12 cellular contexts compared by ENCODE assay signal in the genomic region with DNA sequence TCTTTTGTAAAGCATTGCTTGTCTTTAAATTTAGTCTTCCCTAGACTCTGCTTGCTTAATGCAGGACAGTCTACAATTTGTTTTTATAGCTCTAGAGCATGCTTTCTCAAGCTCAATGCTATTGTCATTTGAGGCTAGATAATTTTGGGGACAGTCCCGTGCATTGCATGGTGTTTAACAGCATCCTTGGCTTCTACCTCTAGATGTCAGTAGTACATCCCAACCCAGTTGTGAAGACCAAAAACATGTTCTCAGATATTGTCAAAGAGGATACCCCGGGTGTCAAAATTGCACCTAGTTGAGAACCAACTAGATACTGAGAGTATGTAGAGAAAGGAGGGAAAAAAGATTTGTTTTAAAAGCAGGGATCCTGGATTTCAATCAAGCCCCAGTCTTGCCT.
DNase-seq lines count a peak whose midpoint lies in the region; ATAC-seq, FAIRE-seq and TF ChIP-seq lines count a peak whose summit lies in the region.
"Had no signal": no experiment of that assay in that cellular context is flagged by ENCODE, and none has a peak within 500 bp of the region (broad histone marks: within the 10 kb centered on the region; RNA-seq: fewer than 3 reads in every experiment).

No MANE protein-coding gene starts in this region.

- H3K4me2 ChIP-seq in GM23338: no peak overlapping the region

- no peaks in the 10 kb centered on the region for H3K79me2 ChIP-seq in GM23338 (replicated peaks; ENCODE audit: insufficient read depth)

- H3K9me3 ChIP-seq in Panc1 (ENCODE audit: control insufficient read depth, insufficient read depth, low read depth, low read length): no peaks in the 10 kb centered on the region

- H3K27ac Mint-ChIP-seq in GM23338 (no peak overlapping the region), immature natural killer cell (no peak overlapping the region)
- no peak overlapping the region for H3K27ac Mint-ChIP-seq in stimulated activated naive CD8-positive, alpha-beta T cell treated with anti-CD3 and anti-CD28 coated beads, Interleukin-15, amount 100 ng/mL, for 72 hours
- H3K27ac Mint-ChIP-seq: dendritic cell treated with granulocyte-macrophage colony-stimulating factor and Interleukin-4, amounts not matched to agents 40 ng/mL and 50 ng/mL, for 4 days had no signal

- no peaks in the 10 kb centered on the region for H4K20me1 ChIP-seq in GM23338 (replicated peaks; ENCODE audit: insufficient read depth)

- H3K9me3 Mint-ChIP-seq in GM23338: no peaks in the 10 kb centered on the region
- peaks cover 0 to 2% of the 10 kb centered on the region in 2 donors for H3K9me3 Mint-ChIP-seq in stimulated activated naive CD8-positive, alpha-beta T cell treated with anti-CD3 and anti-CD28 coated beads, Interleukin-15, amount 100 ng/mL, for 72 hours
- peaks cover 0 to 6% (median 0%) of the 10 kb centered on the region in 6 donors for H3K9me3 Mint-ChIP-seq in immature natural killer cell
- H3K9me3 Mint-ChIP-seq: dendritic cell treated with granulocyte-macrophage colony-stimulating factor and Interleukin-4, amounts not matched to agents 40 ng/mL and 50 ng/mL, for 4 days had no signal

- CTCF ChIA-PET in Panc1 (lab: Charles Lee): no interaction called here

- BruUV-seq in Panc1 (replicated peaks; lab: Mats Ljungman, UMichigan): no TSS peak

- H3K27me3 ChIP-seq in GM23338 (ENCODE audit: insufficient read depth) (no peaks in the 10 kb centered on the region), Panc1 (ENCODE audit: control insufficient read depth, insufficient read depth, low read length) (no peaks in the 10 kb centered on the region)

- no peak overlapping the region for H3K27ac ChIP-seq in GM23338 (ENCODE audit: low read depth)
- H3K27ac ChIP-seq in Panc1 (ENCODE audit: low read length): no peak overlapping the region

- H3K9me2 ChIP-seq in GM23338 (ENCODE audit: insufficient read depth): no peaks in the 10 kb centered on the region

- H3K4me3 ChIP-seq in GM23338 (no peak overlapping the region), Panc1 (ENCODE audit: low read depth in 2 of 2, low read length in 2 of 2) (no peak overlapping the region)
- H3K4me3 ChIP-seq: lung had no signal

- POLR2A ChIA-PET in Panc1 (lab: Charles Lee): no interaction called here

- H3K36me3 Mint-ChIP-seq in GM23338 (ENCODE audit: low read depth) (no peaks in the 10 kb centered on the region), immature natural killer cell (no peaks in the 10 kb centered on the region)

- FAIRE-seq in D721Med (lab: Jason Lieb, UNC) (no peak), GM12892 (lab: Jason Lieb, UNC) (no peak)
- FAIRE-seq: small intestine had no signal

- TF ChIP-seq CTCF in D721Med (IDR thresholded peaks at IDR 0.05; ENCODE audit: insufficient read depth, missing control alignments) (peak; percentile 25), GM23338 (conservative IDR thresholded peaks at IDR 0.05; ENCODE audit: low read depth in 2 of 2) (peak; percentile 57 to 70), Panc1 (IDR thresholded peaks at IDR 0.05) (peak; percentile 18; the same call in 1 of the 2 replicates)

- DNase-seq in D721Med (ENCODE audit: insufficient read length, low spot score): no peak
- DNase-seq in GM23338 (ENCODE audit: low spot score): peak; percentile 36
- no peak for DNase-seq in Panc1 (ENCODE audit: low read depth, low spot score)
- peak; percentile 15 for DNase-seq in inferior parietal cortex (ENCODE audit: extremely low spot score)
- no peak for DNase-seq in GM12892 (ENCODE audit: insufficient read length)
- no peak for DNase-seq in stimulated activated naive CD8-positive, alpha-beta T cell treated with anti-CD3 and anti-CD28 coated beads, Interleukin-15, amount 100 ng/mL, for 72 hours
- DNase-seq in kidney glomerular epithelial cell (lab: John Stamatoyannopoulos, UW): no peak
- DNase-seq in immature natural killer cell: no peak
- DNase-seq: GOT3, small intestine had no signal

- in situ Hi-C loops in Panc1 (cut with HindIII; ENCODE audit: low pct_unique_long_range_greater_than_20kb, low sequenced_read_pairs): no loop called here

- H3K4me3 Mint-ChIP-seq in GM23338 (no peak overlapping the region), immature natural killer cell (no peak overlapping the region)
- H3K4me3 Mint-ChIP-seq in stimulated activated naive CD8-positive, alpha-beta T cell treated with anti-CD3 and anti-CD28 coated beads, Interleukin-15, amount 100 ng/mL, for 72 hours: no peak overlapping the region
- H3K4me3 Mint-ChIP-seq: dendritic cell treated with granulocyte-macrophage colony-stimulating factor and Interleukin-4, amounts not matched to agents 40 ng/mL and 50 ng/mL, for 4 days had no signal

- no peak overlapping the region for H2AFZ ChIP-seq in GM23338

- H3K36me3 ChIP-seq in GM23338 (ENCODE audit: insufficient read depth) (no peaks in the 10 kb centered on the region), Panc1 (ENCODE audit: control insufficient read depth, insufficient read depth, low read length) (no peaks in the 10 kb centered on the region)

- H3K4me1 ChIP-seq in GM23338 (ENCODE audit: insufficient read depth) (no peaks in the 10 kb centered on the region), Panc1 (ENCODE audit: control insufficient read depth, insufficient read depth, low read length) (no peaks in the 10 kb centered on the region)

- ATAC-seq in GM23338 (peak; percentile 56), Panc1 (no peak)
- no peak for ATAC-seq in stimulated activated naive CD8-positive, alpha-beta T cell treated with anti-CD3 and anti-CD28 coated beads, Interleukin-15, amount 100 ng/mL, for 72 hours

- H3F3A ChIP-seq in GM23338 (replicated peaks; ENCODE audit: low read depth): no peaks in the 10 kb centered on the region

- peaks cover 2% of the 10 kb centered on the region for H3K27me3 Mint-ChIP-seq in GM23338 (ENCODE audit: insufficient read depth, low read depth, poor library complexity)
- H3K27me3 Mint-ChIP-seq in stimulated activated naive CD8-positive, alpha-beta T cell treated with anti-CD3 and anti-CD28 coated beads, Interleukin-15, amount 100 ng/mL, for 72 hours: peaks cover 37% of the 10 kb centered on the region
- peaks cover 1 to 10% (median 3%) of the 10 kb centered on the region in 3 donors for H3K27me3 Mint-ChIP-seq in immature natural killer cell (ENCODE audit: low read depth in 3 of 3)

- H3K4me1 Mint-ChIP-seq in GM23338 (peaks cover 5% of the 10 kb centered on the region; the same call in 2 of the 3 replicates), immature natural killer cell (no peaks in the 10 kb centered on the region)
- H3K4me1 Mint-ChIP-seq in stimulated activated naive CD8-positive, alpha-beta T cell treated with anti-CD3 and anti-CD28 coated beads, Interleukin-15, amount 100 ng/mL, for 72 hours: no peaks in the 10 kb centered on the region

- no peak for TF ChIP-seq POLR2A in GM12892 (IDR thresholded peaks at IDR 0.05; ENCODE audit: low read depth, low read length)

- intact Hi-C loops in Panc1 (cut with micrococcal nuclease; ENCODE audit: unreplicated experiment): no loop called here

Comparison
In these comparisons a context has a peak if more than half of its experiments do, and no peak if none do; other contexts are left out.
1. DNase-seq: peak in GM23338 (single experiment) and inferior parietal cortex (single experiment); none in D721Med (single experiment), Panc1 (single experiment), GM12892 (single experiment), stimulated activated naive CD8-positive, alpha-beta T cell treated with anti-CD3 and anti-CD28 coated beads, Interleukin-15, amount 100 ng/mL, for 72 hours (0 of 2), kidney glomerular epithelial cell (single experiment) and immature natural killer cell (0 of 3).
2. Peak in every context shown above with its lines, with median percentiles within 50 percentile points of each other: CTCF ChIP-seq.